Comparison of ENCODE assay signal across 17 cellular contexts in genomic region chr3:52311567-52312119, GRCh38. TPM values are rescaled to one million over a fixed set of nuclear protein-coding genes. Genes with fewer than 3 reads are reported as not detected.
DNase-seq lines count a peak whose midpoint lies in the region; ATAC-seq and TF ChIP-seq lines count a peak whose summit lies in the region.
"Had no signal": no experiment of that assay in that cellular context is flagged by ENCODE, and none has a peak within 500 bp of the region (broad histone marks: within the 10 kb centered on the region; RNA-seq: fewer than 3 reads in every experiment).

No MANE protein-coding gene starts in this region.

- peaks cover 20% of the 10 kb centered on the region for H3K4me1 Mint-ChIP-seq in activated T-helper 2 cell treated with anti-CD3 and anti-CD28 coated beads, Interferon-gamma antibody, Interleukin-2, Interleukin-4, amounts not matched to agents 10 μg/mL and 5 μg/mL and 100 μg/mL, durations not matched to agents 14 hours and 24 hours and 36 hours (ENCODE audit: low read depth)
- H3K4me1 Mint-ChIP-seq in natural killer cell treated with Interleukin-12 subunit alpha and Interleukin-12 subunit beta and Interleukin-15 and Interleukin-18, amount 100 ng/mL, for 72 hours (ENCODE audit: low read depth in 2 of 2) = peaks cover 41 to 56% of the 10 kb centered on the region in 2 donors

- H3K27ac Mint-ChIP-seq in activated T-helper 2 cell treated with anti-CD3 and anti-CD28 coated beads, Interferon-gamma antibody, Interleukin-2, Interleukin-4, amounts not matched to agents 10 μg/mL and 5 μg/mL and 100 μg/mL, durations not matched to agents 14 hours and 24 hours and 36 hours = peak overlapping the region; percentile 19
- H3K27ac Mint-ChIP-seq in natural killer cell treated with Interleukin-12 subunit alpha and Interleukin-12 subunit beta and Interleukin-15 and Interleukin-18, amount 100 ng/mL, for 72 hours = peak overlapping the region; percentile 66 to 82

- H3K36me3 ChIP-seq in testis (ENCODE audit: low read depth, missing control alignments) = no peaks in the 10 kb centered on the region
- H3K36me3 ChIP-seq in spleen = peaks cover 0 to 33% (median 0%) of the 10 kb centered on the region in 6 donors

- intact Hi-C loops in activated T-helper 2 cell treated with anti-CD3 and anti-CD28 coated beads, Interferon-gamma antibody, Interleukin-2, Interleukin-4, amounts not matched to agents 10 μg/mL and 5 μg/mL and 100 μg/mL, durations not matched to agents 14 hours and 24 hours and 36 hours (cut with micrococcal nuclease) = no loop called here
- intact Hi-C loops in testis (cut with DNase I; ENCODE audit: low total_unique reads) = no loop called here
- intact Hi-C loops in spleen (cut with DNase I; ENCODE audit: low total_unique reads) = no loop called here

- H3K4me3 ChIP-seq in testis = no peak overlapping the region
- H3K4me3 ChIP-seq in spleen = no peak overlapping the region

- peak; percentile 33 for DNase-seq in DMS 273 (lab: John Stamatoyannopoulos, UW; ENCODE audit: unreplicated experiment)
- DNase-seq in DMS 273 treated with DMSO at 0.1 percent for 48 hours (lab: John Stamatoyannopoulos, UW) = no peak
- DNase-seq in NCI-H2081 (lab: John Stamatoyannopoulos, UW) = peak; percentile 80 to 81
- no peak for DNase-seq in activated T-helper 2 cell treated with anti-CD3 and anti-CD28 coated beads, Interferon-gamma antibody, Interleukin-2, Interleukin-4, amounts not matched to agents 10 μg/mL and 5 μg/mL and 100 μg/mL, durations not matched to agents 14 hours and 24 hours and 36 hours (ENCODE audit: low spot score)
- DNase-seq in natural killer cell treated with Interleukin-12 subunit alpha and Interleukin-12 subunit beta and Interleukin-15 and Interleukin-18, amount 100 ng/mL, for 72 hours (ENCODE audit: low spot score) = no peak
- DNase-seq in NCI-H1694 (lab: John Stamatoyannopoulos, UW) = no peak
- DNase-seq in testis = no peak
- DNase-seq in spleen = no peak
- DNase-seq: activated CD8-positive, alpha-beta memory T cell treated with anti-CD3 and anti-CD28 coated beads for 24 hours; EL; HCEC 1CT; mesenchymal stem cell; MV-4-11; trophoblast cell had no signal

- H3K9me3 Mint-ChIP-seq in activated T-helper 2 cell treated with anti-CD3 and anti-CD28 coated beads, Interferon-gamma antibody, Interleukin-2, Interleukin-4, amounts not matched to agents 10 μg/mL and 5 μg/mL and 100 μg/mL, durations not matched to agents 14 hours and 24 hours and 36 hours = no peaks in the 10 kb centered on the region
- no peaks in the 10 kb centered on the region for H3K9me3 Mint-ChIP-seq in natural killer cell treated with Interleukin-12 subunit alpha and Interleukin-12 subunit beta and Interleukin-15 and Interleukin-18, amount 100 ng/mL, for 72 hours
- H3K9me3 Mint-ChIP-seq: T-cell had no signal

- no peak overlapping the region for H3K4me3 Mint-ChIP-seq in activated T-helper 2 cell treated with anti-CD3 and anti-CD28 coated beads, Interferon-gamma antibody, Interleukin-2, Interleukin-4, amounts not matched to agents 10 μg/mL and 5 μg/mL and 100 μg/mL, durations not matched to agents 14 hours and 24 hours and 36 hours (ENCODE audit: low read depth)
- H3K4me3 Mint-ChIP-seq in natural killer cell treated with Interleukin-12 subunit alpha and Interleukin-12 subunit beta and Interleukin-15 and Interleukin-18, amount 100 ng/mL, for 72 hours = no peak overlapping the region
- H3K4me3 Mint-ChIP-seq: T-cell had no signal

- H3K27me3 ChIP-seq in testis (no peaks in the 10 kb centered on the region), spleen (replicated peaks in 1 of 7) (no peaks in the 10 kb centered on the region)

- H3K27me3 Mint-ChIP-seq in activated T-helper 2 cell treated with anti-CD3 and anti-CD28 coated beads, Interferon-gamma antibody, Interleukin-2, Interleukin-4, amounts not matched to agents 10 μg/mL and 5 μg/mL and 100 μg/mL, durations not matched to agents 14 hours and 24 hours and 36 hours (ENCODE audit: low read depth) = no peaks in the 10 kb centered on the region
- H3K27me3 Mint-ChIP-seq in natural killer cell treated with Interleukin-12 subunit alpha and Interleukin-12 subunit beta and Interleukin-15 and Interleukin-18, amount 100 ng/mL, for 72 hours = no peaks in the 10 kb centered on the region
- H3K27me3 Mint-ChIP-seq: T-cell had no signal

- TF ChIP-seq CTCF in testis (IDR thresholded peaks at IDR 0.05) (no peak), spleen (IDR thresholded peaks at IDR 0.05 in 8 of 11, conservative IDR thresholded peaks at IDR 0.05 in 3 of 11) (no peak)

- H3K4me1 ChIP-seq in testis (peaks cover 17% of the 10 kb centered on the region), spleen (peaks cover 15 to 63% (median 38%) of the 10 kb centered on the region in 6 donors)

- TF ChIP-seq POLR2A in testis (IDR thresholded peaks at IDR 0.05) = no peak
- TF ChIP-seq POLR2A in spleen (IDR thresholded peaks at IDR 0.05) = no peak

- H3K27ac ChIP-seq in testis (no peak overlapping the region), spleen (peak overlapping the region in 4 of 8 donors; percentile 13 to 58 (median 36))
- H3K27ac ChIP-seq: 22Rv1 had no signal

- no peak for ATAC-seq in natural killer cell treated with Interleukin-12 subunit alpha and Interleukin-12 subunit beta and Interleukin-15 and Interleukin-18, amount 100 ng/mL, for 72 hours
- ATAC-seq: Panc1 had no signal

- 74 to 76% methylated on average over 3 to 9 of the region's 9 CpGs for WGBS in testis, 2 donors
- WGBS in spleen, 5 donors = 90 to 98% (median 94%) methylated on average over 6 to 9 of the region's 9 CpGs

- H3K9me3 ChIP-seq in testis (no peaks in the 10 kb centered on the region), spleen (no peaks in the 10 kb centered on the region)

- peaks cover 3% of the 10 kb centered on the region for H3K36me3 Mint-ChIP-seq in activated T-helper 2 cell treated with anti-CD3 and anti-CD28 coated beads, Interferon-gamma antibody, Interleukin-2, Interleukin-4, amounts not matched to agents 10 μg/mL and 5 μg/mL and 100 μg/mL, durations not matched to agents 14 hours and 24 hours and 36 hours (ENCODE audit: low read depth)
- H3K36me3 Mint-ChIP-seq in natural killer cell treated with Interleukin-12 subunit alpha and Interleukin-12 subunit beta and Interleukin-15 and Interleukin-18, amount 100 ng/mL, for 72 hours = no peaks in the 10 kb centered on the region

RNA-seq across cellular contexts. Expression of gene DNAH1, which starts 4.5 kb away (rescaled TPM):
- 9.8 and 11.1 TPM in 2 replicates for total RNA-seq in activated T-helper 2 cell treated with anti-CD3 and anti-CD28 coated beads, Interferon-gamma antibody, Interleukin-2, Interleukin-4, amounts not matched to agents 10 μg/mL and 5 μg/mL and 100 μg/mL, durations not matched to agents 14 hours and 24 hours and 36 hours
- 10 to 100 TPM; 24.3 to 35.4 TPM for total RNA-seq in natural killer cell treated with Interleukin-12 subunit alpha and Interleukin-12 subunit beta and Interleukin-15 and Interleukin-18, amount 100 ng/mL, for 72 hours
- total RNA-seq in testis (10 to 100 TPM; 40.0 to 49.1 TPM), spleen (10 to 100 TPM; 21.0 to 35.8 (median 27.1) TPM)
- polyA plus RNA-seq in testis (ENCODE audit: insufficient read depth, low read depth, low replicate concordance) (50.4 TPM), spleen (10 to 100 TPM in 1 of 3 donors, 1 to 10 TPM in 2; 4.9 to 10.1 (median 9.7) TPM)

RNA-seq across cellular contexts. Expression of gene GLYCTK, which starts 24.0 kb away (rescaled TPM):
- total RNA-seq in activated T-helper 2 cell treated with anti-CD3 and anti-CD28 coated beads, Interferon-gamma antibody, Interleukin-2, Interleukin-4, amounts not matched to agents 10 μg/mL and 5 μg/mL and 100 μg/mL, durations not matched to agents 14 hours and 24 hours and 36 hours = 16.6 and 16.8 TPM in 2 replicates
- total RNA-seq in natural killer cell treated with Interleukin-12 subunit alpha and Interleukin-12 subunit beta and Interleukin-15 and Interleukin-18, amount 100 ng/mL, for 72 hours = 10 to 100 TPM; 26.0 to 34.2 TPM
- total RNA-seq in testis (10 to 100 TPM in 1 of 2 donors, 1 to 10 TPM in 1; 9.7 to 15.6 TPM), spleen (10 to 100 TPM; 13.4 to 31.9 (median 26.8) TPM)
- polyA plus RNA-seq in testis (ENCODE audit: insufficient read depth, low read depth, low replicate concordance) (6.3 TPM), spleen (10 to 100 TPM; 14.9 to 22.5 (median 22.2) TPM)

RNA-seq across cellular contexts. Expression of gene WDR82, which starts 33.2 kb away (rescaled TPM):
- 101 and 103 TPM in 2 replicates for total RNA-seq in activated T-helper 2 cell treated with anti-CD3 and anti-CD28 coated beads, Interferon-gamma antibody, Interleukin-2, Interleukin-4, amounts not matched to agents 10 μg/mL and 5 μg/mL and 100 μg/mL, durations not matched to agents 14 hours and 24 hours and 36 hours
- 10 to 100 TPM; 82.8 to 87.4 TPM for total RNA-seq in natural killer cell treated with Interleukin-12 subunit alpha and Interleukin-12 subunit beta and Interleukin-15 and Interleukin-18, amount 100 ng/mL, for 72 hours
- total RNA-seq in testis (10 to 100 TPM; 76.1 to 85.7 TPM), spleen (10 to 100 TPM; 60.5 to 80.6 (median 72.0) TPM)
- polyA plus RNA-seq in testis (ENCODE audit: insufficient read depth, low read depth, low replicate concordance) (80.9 TPM), spleen (10 to 100 TPM; 20.9 to 35.8 (median 23.6) TPM)

Comparison
In these comparisons a context has a peak if more than half of its experiments do, and no peak if none do; other contexts are left out.
1. DNase-seq: peak in DMS 273 (single experiment) and NCI-H2081 (2 of 2); none in DMS 273 treated with DMSO at 0.1 percent for 48 hours (single experiment), activated T-helper 2 cell treated with anti-CD3 and anti-CD28 coated beads, Interferon-gamma antibody, Interleukin-2, Interleukin-4, amounts not matched to agents 10 μg/mL and 5 μg/mL and 100 μg/mL, durations not matched to agents 14 hours and 24 hours and 36 hours (single experiment), natural killer cell treated with Interleukin-12 subunit alpha and Interleukin-12 subunit beta and Interleukin-15 and Interleukin-18, amount 100 ng/mL, for 72 hours (single experiment), NCI-H1694 (single experiment), testis (single experiment) and spleen (single experiment).